ENCODE assay signal across 2 cellular contexts in the genomic region with DNA sequence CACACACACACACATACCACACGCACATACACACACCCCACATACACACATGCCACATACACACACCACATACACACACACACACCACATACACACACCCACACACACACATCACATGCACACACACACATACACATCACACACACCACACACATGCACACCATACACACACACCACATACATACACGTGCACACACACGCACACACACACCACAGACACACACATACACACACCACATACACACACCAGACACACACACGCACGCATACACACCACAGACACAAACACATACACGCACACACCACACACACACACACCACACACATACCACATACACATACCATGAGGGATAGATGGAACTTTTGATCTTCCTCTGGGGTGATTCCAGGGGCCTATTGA.
TF ChIP-seq lines count a peak whose summit lies in the region.

No MANE protein-coding gene starts in this region.

TF ChIP-seq in GM12891, 5 proteins besides CTCF, POLR2A, EP300 and RAD21:
- no peak for TF ChIP-seq TAF1 (IDR thresholded peaks at IDR 0.05; ENCODE audit: low read depth, low read length)
- TF ChIP-seq PAX5 (IDR thresholded peaks at IDR 0.05; ENCODE audit: insufficient read depth, low read length, severe bottlenecking): no peak
- TF ChIP-seq POU2F2 (IDR thresholded peaks at IDR 0.05; ENCODE audit: low read depth, low read length): no peak
- no peak for TF ChIP-seq SPI1 (IDR thresholded peaks at IDR 0.05; ENCODE audit: low read depth, low read length)
- TF ChIP-seq POLR2AphosphoS5 (IDR thresholded peaks at IDR 0.05; ENCODE audit: low read depth, low read length): no peak
TF ChIP-seq in GM12891: peak in this region for 0.

TF ChIP-seq in H1, 55 proteins besides CTCF, POLR2A, EP300 and RAD21:
- no peak for TF ChIP-seq SP2 (IDR thresholded peaks at IDR 0.05; ENCODE audit: low read length)
- TF ChIP-seq ASH2L (IDR thresholded peaks at IDR 0.05; ENCODE audit: low read length): no peak
- no peak for TF ChIP-seq NANOG (IDR thresholded peaks at IDR 0.05; ENCODE audit: insufficient read depth, low read depth, low read length, poor library complexity, severe bottlenecking)
- TF ChIP-seq RBBP5 (IDR thresholded peaks at IDR 0.05; ENCODE audit: borderline replicate concordance, low read depth, low read length): no peak
- no peak for TF ChIP-seq SP1 (IDR thresholded peaks at IDR 0.05; ENCODE audit: low read depth, low read length)
- TF ChIP-seq CBX8 (IDR thresholded peaks at IDR 0.05; ENCODE audit: borderline replicate concordance, low read depth, low read length): no peak
- no peak for TF ChIP-seq JUND (IDR thresholded peaks at IDR 0.05; ENCODE audit: low read length)
- no peak for TF ChIP-seq TBP (IDR thresholded peaks at IDR 0.05; ENCODE audit: low read depth, low read length)
- no peak for TF ChIP-seq KDM1A (IDR thresholded peaks at IDR 0.05; ENCODE audit: borderline replicate concordance, low read length)
- TF ChIP-seq NRF1 (IDR thresholded peaks at IDR 0.05; ENCODE audit: low read depth, low read length): no peak
- no peak for TF ChIP-seq TCF12 (IDR thresholded peaks at IDR 0.05; ENCODE audit: low read depth, low read length)
- no peak for TF ChIP-seq E2F6 (IDR thresholded peaks at IDR 0.05)
- TF ChIP-seq RFX5 (IDR thresholded peaks at IDR 0.05; ENCODE audit: borderline replicate concordance, low read depth, low read length): no peak
